In genomic region chr1:222713091-222714012, GRCh38 we compare ENCODE assay signal across 8 cellular contexts. TPM values are rescaled to one million over a fixed set of nuclear protein-coding genes. Genes with fewer than 3 reads are reported as not detected.
DNase-seq lines count a peak whose midpoint lies in the region; ATAC-seq and TF ChIP-seq lines count a peak whose summit lies in the region.

No MANE protein-coding gene starts in this region.

- H4K20me1 ChIP-seq in OCI-LY3 (ENCODE audit: insufficient read depth, low read length) = 0 out of 2 replicates have a peak, but pooled peaks cover 4% of the 10 kb centered on the region

- H3K9me3 ChIP-seq in OCI-LY3 (ENCODE audit: insufficient read depth, low read length) = no peaks in the 10 kb centered on the region
- no peaks in the 10 kb centered on the region for H3K9me3 ChIP-seq in mononuclear cell (ENCODE audit: low read depth, low read length)

- peak overlapping the region; percentile 76 for H3K4me2 ChIP-seq in OCI-LY3 (ENCODE audit: low read length)

- H2AFZ ChIP-seq in OCI-LY3 (ENCODE audit: low read depth, low read length) = peak overlapping the region; percentile 92

- ATAC-seq in GM21528 (IDR thresholded peaks at IDR 0.05; ENCODE audit: low FRiP score, unreplicated experiment) = peak; percentile 65

- H3K79me2 ChIP-seq in OCI-LY3 (ENCODE audit: low read length) = peaks cover 37% of the 10 kb centered on the region

- peak overlapping the region; percentile 99 for H3K9ac ChIP-seq in OCI-LY3 (ENCODE audit: low read length)

- H3K27ac ChIP-seq in OCI-LY3 (ENCODE audit: low read length) = peak overlapping the region; percentile 91

- H3K4me3 ChIP-seq in OCI-LY3 (ENCODE audit: low read length) (peak overlapping the region; percentile 92), mononuclear cell (ENCODE audit: low read length) (peak overlapping the region; percentile 91)

- H3K27me3 ChIP-seq in OCI-LY3 (ENCODE audit: low read depth, low read length) = no peaks in the 10 kb centered on the region
- no peaks in the 10 kb centered on the region for H3K27me3 ChIP-seq in mononuclear cell (ENCODE audit: insufficient read depth, low read length)

- DNase-seq in DMS153 (lab: John Stamatoyannopoulos, UW) = peak; percentile 97
- peak; percentile 85 for DNase-seq in HuH-7.5 (ENCODE audit: low spot score)
- DNase-seq in activated T-cell treated with anti-CD3 and anti-CD28 coated beads for 24 hours (ENCODE audit: low read depth) = peak; percentile 86
- peak; percentile 84 for DNase-seq in epidermal melanocyte (ENCODE audit: insufficient read length, low spot score)
- DNase-seq in stimulated activated CD8-positive, alpha-beta memory T cell treated with anti-CD3 and anti-CD28 coated beads, Interleukin-4, amount 100 ng/mL, for 1 hour (ENCODE audit: low read depth in 2 of 2, low spot score in 1 of 2) = peak; percentile 84 to 86

- peak; percentile 23 for TF ChIP-seq CTCF in OCI-LY3 (IDR thresholded peaks at IDR 0.05; ENCODE audit: low read depth, low read length)

- H3K4me1 ChIP-seq in OCI-LY3 (ENCODE audit: low read length) (peaks cover 11% of the 10 kb centered on the region), mononuclear cell (ENCODE audit: insufficient read depth, low read length) (peaks cover 37% of the 10 kb centered on the region)

- H3K36me3 ChIP-seq in OCI-LY3 (replicated peaks; ENCODE audit: low read depth, low read length) = peaks cover 17% of the 10 kb centered on the region

RNA-seq across cellular contexts. Expression of gene BROX, which starts 1.0 kb away (rescaled TPM):
- 55.7 TPM for total RNA-seq in mononuclear cell

RNA-seq across cellular contexts. Expression of gene AIDA, which starts 1.1 kb away (rescaled TPM):
- total RNA-seq in mononuclear cell = 22.6 TPM

RNA-seq across cellular contexts. Expression of gene FAM177B, which starts 23.6 kb away (rescaled TPM):
- total RNA-seq in mononuclear cell = 0.63 TPM

Comparison
In these comparisons a context has a peak if more than half of its experiments do, and no peak if none do; other contexts are left out.
1. Peak in every context shown above with its lines: DNase-seq, ATAC-seq, H3K4me3 ChIP-seq and H3K27ac ChIP-seq.